1 cellular context compared by ENCODE assay signal in the genomic region with DNA sequence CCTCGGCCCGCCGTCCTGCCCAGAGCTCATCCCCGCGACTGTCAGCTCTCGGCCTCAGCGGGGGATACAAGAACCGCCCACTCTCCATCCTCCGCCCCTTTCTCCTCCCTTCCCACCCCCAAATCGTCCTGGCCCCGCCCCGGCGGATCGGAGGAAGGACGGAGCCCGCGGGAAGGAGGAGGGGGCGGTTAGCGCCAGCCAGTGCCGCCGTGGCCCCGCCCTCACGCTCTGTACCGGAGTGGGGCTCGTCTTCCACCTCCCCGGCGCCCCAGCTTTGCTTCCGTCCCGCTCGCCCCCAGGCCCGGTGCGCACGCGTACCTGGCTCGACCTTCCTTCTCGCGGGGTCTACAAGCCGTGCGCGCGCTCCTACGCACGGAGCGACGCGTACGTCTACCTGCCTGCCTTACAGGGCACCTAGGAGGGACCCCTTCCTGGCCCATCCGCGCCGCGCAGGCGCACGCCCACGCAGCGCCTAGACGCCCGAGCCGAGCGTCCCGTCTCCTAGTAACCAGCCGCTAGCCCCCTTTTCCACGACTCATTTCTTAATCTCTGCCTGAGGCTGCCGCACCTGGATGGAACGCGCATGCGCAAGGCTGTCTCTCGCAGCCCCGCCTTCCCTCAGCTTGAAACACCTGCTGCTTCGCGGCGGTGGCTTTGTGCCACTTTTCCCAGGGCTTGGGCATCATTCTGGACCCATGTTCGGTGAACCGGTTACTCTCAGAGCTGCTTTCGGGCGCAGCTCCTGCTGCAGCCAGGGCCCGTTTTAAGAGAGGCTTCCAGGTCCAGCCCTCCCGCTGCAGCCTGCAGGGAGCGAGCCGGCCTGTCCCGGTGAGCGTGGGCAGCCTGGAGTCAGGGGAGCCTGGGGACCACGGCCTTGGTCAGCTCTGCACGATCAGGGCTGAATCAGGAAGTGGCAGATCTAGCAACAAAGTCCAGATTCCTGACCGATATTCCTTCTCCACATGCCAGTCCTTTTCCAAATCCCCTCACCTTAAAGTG.
TF ChIP-seq lines count a peak whose summit lies in the region.

Gene C2orf15 (plus strand): TSS at position 598 of the 999 bp plus-strand sequence. CDS start 8,852 bp downstream, outside the sequence.

TF ChIP-seq in GM23338, 12 proteins besides CTCF, POLR2A, EP300 and RAD21:
- 0 out of 2 replicates have a peak, but pooled peaks have one; percentile 28 for TF ChIP-seq CREB1 (CRISPR knock-in tag; IDR thresholded peaks at IDR 0.05; ENCODE audit: low read depth)
- TF ChIP-seq POLR2AphosphoS5 (IDR thresholded peaks at IDR 0.05; ENCODE audit: low read depth): peak; percentile 81
- TF ChIP-seq REST (IDR thresholded peaks at IDR 0.05; ENCODE audit: unreplicated experiment): no peak
- no peak for TF ChIP-seq ZNF331 (CRISPR knock-in tag; IDR thresholded peaks at IDR 0.05; ENCODE audit: low read depth)
- TF ChIP-seq ETS1 (IDR thresholded peaks at IDR 0.05): no peak
- TF ChIP-seq ZNF114 (CRISPR knock-in tag; IDR thresholded peaks at IDR 0.05): no peak
